In genomic region chr5:177369050-177369912, GRCh38 we compare ENCODE assay signal across 8 cellular contexts. TPM values are rescaled to one million over a fixed set of nuclear protein-coding genes. Genes with fewer than 3 reads are reported as not detected.
DNase-seq lines count a peak whose midpoint lies in the region; ATAC-seq, FAIRE-seq and TF ChIP-seq lines count a peak whose summit lies in the region.

No MANE protein-coding gene starts in this region.

- 62 to 69% methylated on average over 7 of the region's 7 CpGs for WGBS in lower leg skin, 2 donors

- H3K79me2 ChIP-seq in keratinocyte (ENCODE audit: control insufficient read depth, insufficient read depth, low read length): no peaks in the 10 kb centered on the region

- intact Hi-C loops in lower leg skin (cut with DNase I; ENCODE audit: low total_unique reads): no loop called here
- intact Hi-C loops in head of caudate nucleus (cut with DNase I): no loop called here

- FAIRE-seq in keratinocyte (lab: Jason Lieb, UNC): no peak

- no peaks in the 10 kb centered on the region for H3K27me3 ChIP-seq in keratinocyte (ENCODE audit: control insufficient read depth, extremely low read depth, insufficient read depth, low read length)

- TF ChIP-seq EP300 in Ishikawa (IDR thresholded peaks at IDR 0.05; ENCODE audit: borderline replicate concordance): no peak

- dilution Hi-C loops in keratinocyte (cut with MboI; ENCODE audit: extremely low pct_ligation_motif_present, low sequenced_read_pairs): no loop called here

- peaks cover 0 to 19% of the 10 kb centered on the region in 2 experiments for H3K36me3 ChIP-seq in keratinocyte (ENCODE audit: control insufficient read depth in 2 of 2, extremely low read depth in 1 of 2, insufficient read depth in 2 of 2, low read length in 2 of 2)

- peak overlapping the region in 1 of 3 experiments; percentile 12 for H3K4me3 ChIP-seq in keratinocyte (ENCODE audit: control insufficient read depth in 2 of 3, extremely low read depth in 1 of 3, insufficient read depth in 2 of 3, low read depth in 1 of 3, low read length in 3 of 3)
- no peak overlapping the region for H3K4me3 ChIP-seq in lower leg skin (ENCODE audit: low read depth, poor library complexity, severe bottlenecking)

- no peaks in the 10 kb centered on the region for H3K9me1 ChIP-seq in keratinocyte (ENCODE audit: control insufficient read depth, extremely low read depth, insufficient read depth, low read length)

- no peak overlapping the region for H2AFZ ChIP-seq in keratinocyte (ENCODE audit: control insufficient read depth, low read length)

- peak overlapping the region; percentile 63 for H3K4me2 ChIP-seq in keratinocyte (ENCODE audit: control insufficient read depth, extremely low read depth, insufficient read depth, low read depth, low read length)

- peaks cover 14 to 24% of the 10 kb centered on the region in 2 donors for H3K36me3 Mint-ChIP-seq in activated naive CD4-positive, alpha-beta T cell treated with anti-CD3 and anti-CD28 coated beads, Interleukin-2, amount 50 U/mL, for 72 hours

- no peak for TF ChIP-seq POLR2A in lower leg skin (IDR thresholded peaks at IDR 0.05)

- peak overlapping the region; percentile 19 to 63 for H3K27ac Mint-ChIP-seq in activated naive CD4-positive, alpha-beta T cell treated with anti-CD3 and anti-CD28 coated beads, Interleukin-2, amount 50 U/mL, for 72 hours

- peak overlapping the region; percentile 46 for H3K27ac ChIP-seq in keratinocyte (ENCODE audit: control insufficient read depth, insufficient read depth, low read length)

- no peaks in the 10 kb centered on the region for H3K9me3 ChIP-seq in keratinocyte (ENCODE audit: control insufficient read depth, low read depth, low read length)

- peak overlapping the region; percentile 30 for H3K9ac ChIP-seq in keratinocyte (ENCODE audit: control insufficient read depth, extremely low read depth, insufficient read depth, low read length)

- no peaks in the 10 kb centered on the region for H3K9me3 Mint-ChIP-seq in activated naive CD4-positive, alpha-beta T cell treated with anti-CD3 and anti-CD28 coated beads, Interleukin-2, amount 50 U/mL, for 72 hours

- TF ChIP-seq CTCF in keratinocyte (optimal IDR thresholded peaks at IDR 0.05 in 1 of 3, IDR thresholded peaks at IDR 0.05 in 1 of 3, conservative IDR thresholded peaks at IDR 0.05 in 1 of 3; ENCODE audit: extremely low read depth in 1 of 3, insufficient read depth in 2 of 3, low read length in 3 of 3): peak in 2 of 3 experiments; percentile 85 to 87
- peak in 1 of 3 donors; percentile 26 for TF ChIP-seq CTCF in lower leg skin (IDR thresholded peaks at IDR 0.05)

- peaks cover 49% of the 10 kb centered on the region for H3K4me1 ChIP-seq in keratinocyte (ENCODE audit: control insufficient read depth, extremely low read depth, insufficient read depth, low read length)

- H4K20me1 ChIP-seq in keratinocyte (ENCODE audit: control insufficient read depth, extremely low read depth, insufficient read depth, low read length): no peaks in the 10 kb centered on the region

- ATAC-seq in activated naive CD4-positive, alpha-beta T cell treated with anti-CD3 and anti-CD28 coated beads, Interleukin-2, amount 50 U/mL, for 72 hours: no peak
- ATAC-seq in HG02798 (IDR thresholded peaks at IDR 0.05; ENCODE audit: poor library complexity, unreplicated experiment) (no peak), HG03378 (IDR thresholded peaks at IDR 0.05; ENCODE audit: unreplicated experiment) (no peak)

- TF ChIP-seq RAD21 in Ishikawa (IDR thresholded peaks at IDR 0.05; ENCODE audit: low read depth): peak; percentile 12; the same call in 1 of the 2 replicates

- DNase-seq in ELR (ENCODE audit: low read depth) (peak; percentile 67), keratinocyte (ENCODE audit: low read depth, low spot score) (no peak), lower leg skin (ENCODE audit: low spot score in 2 of 2) (no peak), head of caudate nucleus (no peak)
- DNase-seq in activated naive CD4-positive, alpha-beta T cell treated with anti-CD3 and anti-CD28 coated beads, Interleukin-2, amount 50 U/mL, for 72 hours (ENCODE audit: low spot score in 2 of 2): no peak

TF ChIP-seq in Ishikawa, 13 proteins besides CTCF, POLR2A, EP300 and RAD21 (continues in another document):
- TF ChIP-seq YY1 (IDR thresholded peaks at IDR 0.05; ENCODE audit: low read depth) (no peak), USF1 (IDR thresholded peaks at IDR 0.05) (no peak), EGR1 (IDR thresholded peaks at IDR 0.05) (no peak), NFIC (IDR thresholded peaks at IDR 0.05) (no peak), TEAD4 (IDR thresholded peaks at IDR 0.05) (no peak), FOXM1 (IDR thresholded peaks at IDR 0.05; ENCODE audit: borderline replicate concordance, low read depth) (no peak), TCF12 (IDR thresholded peaks at IDR 0.05; ENCODE audit: low read depth) (no peak), CEBPB (IDR thresholded peaks at IDR 0.05) (no peak)

RNA-seq across cellular contexts. Expression of gene RGS14, which starts 11.6 kb away (rescaled TPM):
- 10 to 100 TPM; 22.0 to 77.6 TPM for total RNA-seq in activated naive CD4-positive, alpha-beta T cell treated with anti-CD3 and anti-CD28 coated beads, Interleukin-2, amount 50 U/mL, for 72 hours
- polyA plus RNA-seq in keratinocyte: 8.6 to 10.6 TPM (median 9.3 TPM) in 3 replicates
- polyA plus RNA-seq in keratinocyte (2011; ENCODE audit: low read depth): 1.1 TPM
- 5.3 and 14.2 TPM in 2 replicates for polyA plus RNA-seq in keratinocyte (2011; cell fraction: cytosol; rRNA removed)
- polyA plus RNA-seq in keratinocyte (2011; cell fraction: nucleus; rRNA removed): 12.9 and 17.9 TPM in 2 replicates
- polyA plus RNA-seq in keratinocyte (2012; ENCODE audit: low replicate concordance): 3.5 and 10.1 TPM in 2 replicates
- 3.4 to 13.1 TPM (median 5.4 TPM) in 3 replicates for polyA minus RNA-seq in keratinocyte
- polyA minus RNA-seq in keratinocyte (2011; cell fraction: cytosol; rRNA and poly(A)+ RNA removed): 10.2 TPM
- 4.0 and 5.9 TPM in 2 replicates for polyA minus RNA-seq in keratinocyte (2011; cell fraction: nucleus; rRNA and poly(A)+ RNA removed)
- 10 to 100 TPM; 28.6 to 38.3 (median 37.2) TPM for total RNA-seq in lower leg skin

RNA-seq across cellular contexts. Expression of gene SLC34A1, which starts 15.0 kb away (rescaled TPM):
- under 1 TPM; 0.07 to 0.19 TPM for total RNA-seq in activated naive CD4-positive, alpha-beta T cell treated with anti-CD3 and anti-CD28 coated beads, Interleukin-2, amount 50 U/mL, for 72 hours
- polyA plus RNA-seq in keratinocyte: 0.02 to 0.07 TPM (median 0.06 TPM) in 3 replicates
- not detected for polyA plus RNA-seq in keratinocyte (2011; ENCODE audit: low read depth)
- polyA plus RNA-seq in keratinocyte (2011; cell fraction: cytosol; rRNA removed): 0.04 TPM in 1 of 2 replicates, not detected in the other
- polyA plus RNA-seq in keratinocyte (2011; cell fraction: nucleus; rRNA removed): 0.11 and 0.13 TPM in 2 replicates
- 0.06 TPM in 1 of 2 replicates, not detected in the other for polyA plus RNA-seq in keratinocyte (2012; ENCODE audit: low replicate concordance)
- 0.22 to 0.30 TPM in 2 of 3 replicates, not detected in the other for polyA minus RNA-seq in keratinocyte
- not detected for polyA minus RNA-seq in keratinocyte (2011; cell fraction: cytosol; rRNA and poly(A)+ RNA removed)
- 0.32 and 0.47 TPM in 2 replicates for polyA minus RNA-seq in keratinocyte (2011; cell fraction: nucleus; rRNA and poly(A)+ RNA removed)
- under 1 TPM in 2 of 4 donors, not detected in 2; 0.12 to 0.39 TPM for total RNA-seq in lower leg skin

RNA-seq across cellular contexts. Expression of gene LMAN2, which starts 17.8 kb away (rescaled TPM):
- total RNA-seq in activated naive CD4-positive, alpha-beta T cell treated with anti-CD3 and anti-CD28 coated beads, Interleukin-2, amount 50 U/mL, for 72 hours: 100 to 1,000 TPM in 1 of 2 donors, 10 to 100 TPM in 1; 96.7 to 108 TPM
- polyA plus RNA-seq in keratinocyte: 105 to 147 TPM (median 146 TPM) in 3 replicates
- 123 TPM for polyA plus RNA-seq in keratinocyte (2011; ENCODE audit: low read depth)
- 97.8 and 116 TPM in 2 replicates for polyA plus RNA-seq in keratinocyte (2011; cell fraction: cytosol; rRNA removed)
- polyA plus RNA-seq in keratinocyte (2011; cell fraction: nucleus; rRNA removed): 203 and 245 TPM in 2 replicates
- polyA plus RNA-seq in keratinocyte (2012; ENCODE audit: low replicate concordance): 87.3 and 153 TPM in 2 replicates
- polyA minus RNA-seq in keratinocyte: 165 to 210 TPM (median 166 TPM) in 3 replicates
- polyA minus RNA-seq in keratinocyte (2011; cell fraction: cytosol; rRNA and poly(A)+ RNA removed): 248 TPM
- 118 and 135 TPM in 2 replicates for polyA minus RNA-seq in keratinocyte (2011; cell fraction: nucleus; rRNA and poly(A)+ RNA removed)
- 100 to 1,000 TPM; 139 to 191 (median 166) TPM for total RNA-seq in lower leg skin

RNA-seq across cellular contexts. Expression of gene PFN3, which starts 31.2 kb away (rescaled TPM):
- not detected for total RNA-seq in activated naive CD4-positive, alpha-beta T cell treated with anti-CD3 and anti-CD28 coated beads, Interleukin-2, amount 50 U/mL, for 72 hours
- not detected in 3 replicates for polyA plus RNA-seq in keratinocyte
- not detected for polyA plus RNA-seq in keratinocyte (2011; ENCODE audit: low read depth)
- polyA plus RNA-seq in keratinocyte (2011; cell fraction: cytosol; rRNA removed): not detected in 2 replicates
- polyA plus RNA-seq in keratinocyte (2011; cell fraction: nucleus; rRNA removed): not detected in 2 replicates
- not detected in 2 replicates for polyA plus RNA-seq in keratinocyte (2012; ENCODE audit: low replicate concordance)
- polyA minus RNA-seq in keratinocyte: not detected in 3 replicates
- polyA minus RNA-seq in keratinocyte (2011; cell fraction: cytosol; rRNA and poly(A)+ RNA removed): not detected
- polyA minus RNA-seq in keratinocyte (2011; cell fraction: nucleus; rRNA and poly(A)+ RNA removed): not detected in 2 replicates
- total RNA-seq in lower leg skin: not detected

RNA-seq across cellular contexts. Expression of gene F12, which starts 40.1 kb away (rescaled TPM):
- total RNA-seq in activated naive CD4-positive, alpha-beta T cell treated with anti-CD3 and anti-CD28 coated beads, Interleukin-2, amount 50 U/mL, for 72 hours: 1 to 10 TPM; 2.2 to 9.8 TPM
- 6.0 to 11.2 TPM (median 7.7 TPM) in 3 replicates for polyA plus RNA-seq in keratinocyte
- polyA plus RNA-seq in keratinocyte (2011; ENCODE audit: low read depth): 2.1 TPM
- polyA plus RNA-seq in keratinocyte (2011; cell fraction: cytosol; rRNA removed): 6.1 and 18.8 TPM in 2 replicates
- 5.3 and 8.8 TPM in 2 replicates for polyA plus RNA-seq in keratinocyte (2011; cell fraction: nucleus; rRNA removed)
- polyA plus RNA-seq in keratinocyte (2012; ENCODE audit: low replicate concordance): 13.5 and 15.7 TPM in 2 replicates
- polyA minus RNA-seq in keratinocyte: 2.7 to 6.3 TPM (median 2.9 TPM) in 3 replicates
- 20.7 TPM for polyA minus RNA-seq in keratinocyte (2011; cell fraction: cytosol; rRNA and poly(A)+ RNA removed)
- polyA minus RNA-seq in keratinocyte (2011; cell fraction: nucleus; rRNA and poly(A)+ RNA removed): 3.8 and 4.1 TPM in 2 replicates
- 10 to 100 TPM in 2 of 4 donors, 1 to 10 TPM in 2; 1.9 to 14.5 (median 10.1) TPM for total RNA-seq in lower leg skin
